In genomic region chr3:170476291-170476690, GRCh38 we compare ENCODE assay signal across 22 cellular contexts. TPM values are rescaled to one million over a fixed set of nuclear protein-coding genes. Genes with fewer than 3 reads are reported as not detected.
DNase-seq lines count a peak whose midpoint lies in the region; ATAC-seq and TF ChIP-seq lines count a peak whose summit lies in the region.
"Had no signal": no experiment of that assay in that cellular context is flagged by ENCODE, and none has a peak within 500 bp of the region (broad histone marks: within the 10 kb centered on the region; RNA-seq: fewer than 3 reads in every experiment).

No MANE protein-coding gene starts in this region.

- H2AFZ ChIP-seq in PC-9: no peak overlapping the region

- no peaks in the 10 kb centered on the region for H3K4me1 Mint-ChIP-seq in naive thymus-derived CD8-positive, alpha-beta T cell

- no peaks in the 10 kb centered on the region for H3K9me3 ChIP-seq in PC-9 (ENCODE audit: insufficient read depth, low read depth)
- H3K9me3 ChIP-seq: colonic mucosa, gastroesophageal sphincter, lower lobe of right lung, psoas muscle, tibial nerve had no signal

- H4K20me1 ChIP-seq in PC-9 (ENCODE audit: insufficient read depth): no peaks in the 10 kb centered on the region

- DNase-seq in EL: peak; percentile 36
- DNase-seq in PC-9: peak; percentile 11 to 47
- DNase-seq in ecto neural progenitor cell (ENCODE audit: low spot score): peak; percentile 57
- DNase-seq in midbrain (lab: John Stamatoyannopoulos, UW): peak; percentile 44
- DNase-seq in stimulated activated CD4-positive, alpha-beta T cell treated with anti-CD3 and anti-CD28 coated beads, Interleukin-2, amount 100 ng/mL, for 24 hours: no peak
- DNase-seq in naive thymus-derived CD8-positive, alpha-beta T cell: no peak
- no peak for DNase-seq in left lobe of liver (ENCODE audit: low spot score)
- no peak for DNase-seq in NCI-H187 treated with DMSO at 0.1 percent for 48 hours (lab: John Stamatoyannopoulos, UW)
- DNase-seq: ACHN; activated CD4-positive, alpha-beta T cell treated with anti-CD3 and anti-CD28 coated beads, Interleukin-2, amount 50 U/mL, for 1 hour; activated gamma-delta T cell treated with Interleukin-2 at 50 U/mL for 16 hours; aorta; colonic mucosa; lower lobe of right lung; NCI-H187; psoas muscle; SW 1271 had no signal

- CTCF ChIA-PET in PC-9 (lab: Charles Lee): no interaction called here

- no peaks in the 10 kb centered on the region for H3K9me2 ChIP-seq in PC-9 (ENCODE audit: insufficient read depth)

- H3K36me3 Mint-ChIP-seq in naive thymus-derived CD8-positive, alpha-beta T cell: no peaks in the 10 kb centered on the region
- H3K36me3 Mint-ChIP-seq: natural killer cell treated with Interleukin-12 subunit alpha and Interleukin-12 subunit beta and Interleukin-15 and Interleukin-18, amount 100 ng/mL, for 72 hours had no signal

- no peaks in the 10 kb centered on the region for H3K79me2 ChIP-seq in PC-9 (ENCODE audit: low read depth)

- no peaks in the 10 kb centered on the region for H3K9me3 Mint-ChIP-seq in naive thymus-derived CD8-positive, alpha-beta T cell
- H3K9me3 Mint-ChIP-seq: natural killer cell treated with Interleukin-12 subunit alpha and Interleukin-12 subunit beta and Interleukin-15 and Interleukin-18, amount 100 ng/mL, for 72 hours had no signal

- no peak overlapping the region for H3K4me3 Mint-ChIP-seq in naive thymus-derived CD8-positive, alpha-beta T cell
- H3K4me3 Mint-ChIP-seq: natural killer cell treated with Interleukin-12 subunit alpha and Interleukin-12 subunit beta and Interleukin-15 and Interleukin-18, amount 100 ng/mL, for 72 hours had no signal

- H3K27me3 Mint-ChIP-seq in naive thymus-derived CD8-positive, alpha-beta T cell: peaks cover 4 to 28% (median 14%) of the 10 kb centered on the region in 5 donors

- ATAC-seq in naive thymus-derived CD8-positive, alpha-beta T cell: no peak
- ATAC-seq in left lobe of liver: no peak
- ATAC-seq: gastroesophageal sphincter; lower lobe of right lung; natural killer cell treated with Interleukin-12 subunit alpha and Interleukin-12 subunit beta and Interleukin-15 and Interleukin-18, amount 100 ng/mL, for 72 hours; psoas muscle had no signal

- H3K4me3 ChIP-seq in PC-9: no peak overlapping the region
- H3K4me3 ChIP-seq: colonic mucosa, gastroesophageal sphincter, lower lobe of right lung, psoas muscle, tibial nerve had no signal

- H3F3A ChIP-seq in PC-9 (ENCODE audit: insufficient read depth, low read depth): no peaks in the 10 kb centered on the region

- no peak overlapping the region for H3K27ac ChIP-seq in PC-9
- H3K27ac ChIP-seq: C4-2B, colonic mucosa, epithelial cell of prostate, gastroesophageal sphincter, lower lobe of right lung, psoas muscle, tibial nerve had no signal

- H3K27ac Mint-ChIP-seq in naive thymus-derived CD8-positive, alpha-beta T cell: no peak overlapping the region
- H3K27ac Mint-ChIP-seq: natural killer cell treated with Interleukin-12 subunit alpha and Interleukin-12 subunit beta and Interleukin-15 and Interleukin-18, amount 100 ng/mL, for 72 hours had no signal

- H3K36me3 ChIP-seq in PC-9 (ENCODE audit: low read depth): no peaks in the 10 kb centered on the region
- H3K36me3 ChIP-seq: colonic mucosa, gastroesophageal sphincter, lower lobe of right lung, tibial nerve had no signal

- H3K27me3 ChIP-seq in PC-9 (ENCODE audit: insufficient read depth, low read depth): no peaks in the 10 kb centered on the region
- H3K27me3 ChIP-seq: colonic mucosa, tibial nerve had no signal

- POLR2A ChIA-PET in PC-9 (lab: Charles Lee; ENCODE audit: unreplicated experiment): no interaction called here
- POLR2A ChIA-PET in naive thymus-derived CD8-positive, alpha-beta T cell (lab: Charles Lee): no interaction called here

- peaks cover 11% of the 10 kb centered on the region; the same call in 1 of the 2 replicates for H3K4me1 ChIP-seq in PC-9 (replicated peaks; ENCODE audit: insufficient read depth)
- H3K4me1 ChIP-seq: colonic mucosa, gastroesophageal sphincter, lower lobe of right lung, psoas muscle had no signal

- intact Hi-C loops in PC-9 (cut with micrococcal nuclease; ENCODE audit: unreplicated experiment): no loop called here

- no TSS peak for BruUV-seq in PC-9 (replicated peaks; lab: Mats Ljungman, UMichigan)

- no peak overlapping the region for H3K4me2 ChIP-seq in PC-9

- no peak for TF ChIP-seq CTCF in PC-9 (conservative IDR thresholded peaks at IDR 0.05)

RNA-seq across cellular contexts. Expression of gene CLDN11, which starts 57.6 kb away (rescaled TPM):
- total RNA-seq in PC-9 (2021) (1.4 and 1.9 TPM in 2 replicates), left lobe of liver (1.5 TPM)
- total RNA-seq in naive thymus-derived CD8-positive, alpha-beta T cell: under 1 TPM in 1 of 2 experiments, not detected in 1; 0.19 TPM
- not detected for polyA plus RNA-seq in naive thymus-derived CD8-positive, alpha-beta T cell

Comparison
In these comparisons a context has a peak if more than half of its experiments do, and no peak if none do; other contexts are left out.
1. DNase-seq: peak in EL (single experiment), PC-9 (2 of 2), ecto neural progenitor cell (single experiment) and midbrain (single experiment); none in stimulated activated CD4-positive, alpha-beta T cell treated with anti-CD3 and anti-CD28 coated beads, Interleukin-2, amount 100 ng/mL, for 24 hours (0 of 2), naive thymus-derived CD8-positive, alpha-beta T cell (0 of 10), left lobe of liver (single experiment) and NCI-H187 treated with DMSO at 0.1 percent for 48 hours (single experiment).